Comparison of ENCODE assay signal across 23 cellular contexts in genomic region chr17:76395980-76396379, GRCh38.
"Had no signal": no experiment of that assay in that cellular context is flagged by ENCODE, and none has a peak within 500 bp of the region (broad histone marks: within the 10 kb centered on the region; RNA-seq: fewer than 3 reads in every experiment).

No MANE protein-coding gene starts in this region.

- H2AFZ ChIP-seq: neural progenitor cell had no signal

- H3K4me3 Mint-ChIP-seq: dendritic cell treated with granulocyte-macrophage colony-stimulating factor and Interleukin-4, amounts not matched to agents 40 ng/mL and 50 ng/mL, for 4 days; endodermal cell; naive thymus-derived CD4-positive, alpha-beta T cell; nephron; neural progenitor cell; stimulated activated effector memory CD8-positive, alpha-beta T cell treated with anti-CD3 and anti-CD28 coated beads, Interleukin-12 subunit alpha, Interleukin-12 subunit beta, amount 100 ng/mL, for 72 hours; type B pancreatic cell had no signal

- H3K27me3 Mint-ChIP-seq: dendritic cell treated with granulocyte-macrophage colony-stimulating factor and Interleukin-4, amounts not matched to agents 40 ng/mL and 50 ng/mL, for 4 days; naive thymus-derived CD4-positive, alpha-beta T cell; type B pancreatic cell had no signal

- H3K4me3 ChIP-seq: colonic mucosa, gastrocnemius medialis, neural progenitor cell, psoas muscle, right lobe of liver, stomach, thyroid gland had no signal

- DNase-seq: colonic mucosa; effector CD8-positive, alpha-beta T cell; endodermal cell; foreskin fibroblast; gastrocnemius medialis; head of caudate nucleus; mesendoderm; midbrain; naive thymus-derived CD4-positive, alpha-beta T cell; psoas muscle; stimulated activated CD4-positive, alpha-beta T cell treated with anti-CD3 and anti-CD28 coated beads, Interleukin-2, amount 100 ng/mL, for 24 hours; stimulated activated CD4-positive, alpha-beta T cell treated with anti-CD3 and anti-CD28 coated beads, Interleukin-4, amount 100 ng/mL, for 24 hours; stimulated activated naive CD4-positive, alpha-beta T cell treated with Interleukin-2 at 50 U/mL for 16 hours; stomach; thyroid gland had no signal

- H3K27ac ChIP-seq: colonic mucosa, gastrocnemius medialis, neural progenitor cell, psoas muscle, right lobe of liver, stomach, thyroid gland had no signal

- H3K9ac ChIP-seq: neural progenitor cell had no signal

- H3K9me3 Mint-ChIP-seq: dendritic cell treated with granulocyte-macrophage colony-stimulating factor and Interleukin-4, amounts not matched to agents 40 ng/mL and 50 ng/mL, for 4 days; endodermal cell; naive thymus-derived CD4-positive, alpha-beta T cell; nephron; neural progenitor cell; stimulated activated effector memory CD8-positive, alpha-beta T cell treated with anti-CD3 and anti-CD28 coated beads, Interleukin-12 subunit alpha, Interleukin-12 subunit beta, amount 100 ng/mL, for 72 hours; type B pancreatic cell had no signal

- H3K4me1 Mint-ChIP-seq: endodermal cell, nephron had no signal

- ATAC-seq: esophagus mucosa; gastrocnemius medialis; left lobe of liver; naive thymus-derived CD4-positive, alpha-beta T cell; psoas muscle; right lobe of liver; stimulated activated effector memory CD8-positive, alpha-beta T cell treated with anti-CD3 and anti-CD28 coated beads, Interleukin-12 subunit alpha, Interleukin-12 subunit beta, amount 100 ng/mL, for 72 hours had no signal

- H3K27me3 ChIP-seq: colonic mucosa, gastrocnemius medialis, neural progenitor cell, right lobe of liver, stomach, thyroid gland had no signal

- H3K9me3 ChIP-seq: colonic mucosa, gastrocnemius medialis, psoas muscle, right lobe of liver, stomach, thyroid gland had no signal

- H3K36me3 ChIP-seq: neural progenitor cell had no signal

- H3K4me1 ChIP-seq: colonic mucosa, neural progenitor cell, right lobe of liver had no signal

- H3K27ac Mint-ChIP-seq: dendritic cell treated with granulocyte-macrophage colony-stimulating factor and Interleukin-4, amounts not matched to agents 40 ng/mL and 50 ng/mL, for 4 days; endodermal cell; naive thymus-derived CD4-positive, alpha-beta T cell; nephron; neural progenitor cell; stimulated activated effector memory CD8-positive, alpha-beta T cell treated with anti-CD3 and anti-CD28 coated beads, Interleukin-12 subunit alpha, Interleukin-12 subunit beta, amount 100 ng/mL, for 72 hours; type B pancreatic cell had no signal

- H3K4me2 ChIP-seq: neural progenitor cell had no signal
